9 cellular contexts compared by ENCODE assay signal in genomic region chr2:100924520-100925451, GRCh38.
DNase-seq lines count a peak whose midpoint lies in the region; ATAC-seq and TF ChIP-seq lines count a peak whose summit lies in the region.
"Had no signal": no experiment of that assay in that cellular context is flagged by ENCODE, and none has a peak within 500 bp of the region (broad histone marks: within the 10 kb centered on the region; RNA-seq: fewer than 3 reads in every experiment).

No MANE protein-coding gene starts in this region.

- peak; percentile 43 for DNase-seq in activated CD4-positive, alpha-beta T cell treated with anti-CD3 and anti-CD28 coated beads for 36 hours
- no peak for DNase-seq in activated CD4-positive, alpha-beta T cell treated with anti-CD3 and anti-CD28 coated beads for 1 hour
- peak; percentile 64 for DNase-seq in M059J (ENCODE audit: low read depth)
- DNase-seq in brain microvascular endothelial cell, result peak; percentile 85
- peak; percentile 82 for DNase-seq in mesenchymal stem cell
- no peak for DNase-seq in vagina (ENCODE audit: extremely low spot score in 2 of 2)
- DNase-seq in NCI-H2029 treated with DMSO at 0.1 percent for 48 hours (lab: John Stamatoyannopoulos, UW), result no peak
- DNase-seq in NCI-H2196 (lab: John Stamatoyannopoulos, UW; ENCODE audit: unreplicated experiment), result no peak

- no peaks in the 10 kb centered on the region for H3K27me3 ChIP-seq in brain microvascular endothelial cell (replicated peaks)
- no peaks in the 10 kb centered on the region for H3K27me3 ChIP-seq in mesenchymal stem cell (ENCODE audit: control insufficient read depth in 1 of 2, insufficient read depth in 1 of 2, low read length in 2 of 2)
- H3K27me3 ChIP-seq in vagina, result no peaks in the 10 kb centered on the region
- H3K27me3 ChIP-seq: BLaER1 treated with 17β-estradiol and CSF1 and Interleukin-3, amounts not matched to agents 10 nM and 100 nM had no signal

- H3K27ac ChIP-seq in brain microvascular endothelial cell, result peak overlapping the region; percentile 79
- no peak overlapping the region for H3K27ac ChIP-seq in mesenchymal stem cell (ENCODE audit: low read length, poor library complexity, severe bottlenecking)
- peak overlapping the region; percentile 71 for H3K27ac ChIP-seq in vagina
- H3K27ac ChIP-seq: BLaER1 treated with 17β-estradiol and CSF1 and Interleukin-3, amounts not matched to agents 10 nM and 100 nM had no signal

- H3K4me3 Mint-ChIP-seq in activated CD4-positive, alpha-beta T cell treated with anti-CD3 and anti-CD28 coated beads for 36 hours, result peak overlapping the region; percentile 32

- peak overlapping the region; percentile 9 for H2BK15ac ChIP-seq in mesenchymal stem cell (ENCODE audit: low read depth, poor library complexity, severe bottlenecking)

- peak overlapping the region in 1 of 2 experiments; percentile 54 for H3K4ac ChIP-seq in mesenchymal stem cell (ENCODE audit: low read depth in 1 of 2, low read length in 2 of 2)

- H3K9me3 Mint-ChIP-seq in activated CD4-positive, alpha-beta T cell treated with anti-CD3 and anti-CD28 coated beads for 36 hours (ENCODE audit: low read depth), result no peaks in the 10 kb centered on the region

- WGBS in mesenchymal stem cell, result 82% methylated on average over 21 of the region's 21 CpGs

- H3K23ac ChIP-seq in mesenchymal stem cell (ENCODE audit: low read length in 2 of 2), result no peak overlapping the region

- TF ChIP-seq CTCF in brain microvascular endothelial cell (IDR thresholded peaks at IDR 0.05; ENCODE audit: low read depth, low read length, missing control alignments), result no peak
- no peak for TF ChIP-seq CTCF in vagina (IDR thresholded peaks at IDR 0.05)

- H2BK5ac ChIP-seq in mesenchymal stem cell (ENCODE audit: low read depth, low read length, poor library complexity, severe bottlenecking), result no peak overlapping the region

- no peaks in the 10 kb centered on the region for H3K27me3 Mint-ChIP-seq in activated CD4-positive, alpha-beta T cell treated with anti-CD3 and anti-CD28 coated beads for 36 hours

- peak overlapping the region; percentile 57 for H3K9ac ChIP-seq in mesenchymal stem cell (ENCODE audit: low read length)
- H3K9ac ChIP-seq: BLaER1 treated with 17β-estradiol and CSF1 and Interleukin-3, amounts not matched to agents 10 nM and 100 nM had no signal

- H2AK5ac ChIP-seq in mesenchymal stem cell (ENCODE audit: low read length, severe bottlenecking), result no peak overlapping the region

- H3K9me3 ChIP-seq in mesenchymal stem cell (ENCODE audit: control insufficient read depth, low read length) (no peaks in the 10 kb centered on the region), vagina (no peaks in the 10 kb centered on the region)

- peak overlapping the region; percentile 83 for H4K8ac ChIP-seq in mesenchymal stem cell (ENCODE audit: low read length)

- peaks cover 2% of the 10 kb centered on the region for H3K4me1 ChIP-seq in mesenchymal stem cell (ENCODE audit: control insufficient read depth, insufficient read depth, low read depth, low read length)
- no peaks in the 10 kb centered on the region for H3K4me1 ChIP-seq in vagina
- H3K4me1 ChIP-seq: BLaER1 treated with 17β-estradiol and CSF1 and Interleukin-3, amounts not matched to agents 10 nM and 100 nM had no signal

- H3K36me3 ChIP-seq in brain microvascular endothelial cell (replicated peaks) (peaks cover 15% of the 10 kb centered on the region), mesenchymal stem cell (ENCODE audit: control insufficient read depth in 1 of 2, insufficient read depth in 2 of 2, low read depth in 1 of 2, low read length in 2 of 2) (peaks cover 0 to 12% of the 10 kb centered on the region in 2 experiments), vagina (no peaks in the 10 kb centered on the region)
- H3K36me3 ChIP-seq: BLaER1 treated with 17β-estradiol and CSF1 and Interleukin-3, amounts not matched to agents 10 nM and 100 nM had no signal

- no peak overlapping the region for H4K91ac ChIP-seq in mesenchymal stem cell (ENCODE audit: low read length)

- H3K14ac ChIP-seq in mesenchymal stem cell (ENCODE audit: low read length in 2 of 2), result peak overlapping the region in 1 of 2 experiments; percentile 84

- peaks cover 7% of the 10 kb centered on the region for H3K4me1 Mint-ChIP-seq in activated CD4-positive, alpha-beta T cell treated with anti-CD3 and anti-CD28 coated beads for 36 hours

- H3K36me3 Mint-ChIP-seq in activated CD4-positive, alpha-beta T cell treated with anti-CD3 and anti-CD28 coated beads for 36 hours (ENCODE audit: low read depth), result peaks cover 9% of the 10 kb centered on the region

- peak overlapping the region; percentile 46 to 76 for H3K18ac ChIP-seq in mesenchymal stem cell (ENCODE audit: low read depth in 1 of 2, low read length in 2 of 2)

- no peak overlapping the region for H2BK120ac ChIP-seq in mesenchymal stem cell (ENCODE audit: low read depth, low read length)

- in situ Hi-C loops in brain microvascular endothelial cell (cut with HindIII; ENCODE audit: low pct_ligation_motif_present, low sequenced_read_pairs), result no loop called here

- H3K4me2 ChIP-seq in mesenchymal stem cell (ENCODE audit: low read length, poor library complexity, severe bottlenecking), result no peak overlapping the region
- H3K4me2 ChIP-seq: BLaER1 treated with 17β-estradiol and CSF1 and Interleukin-3, amounts not matched to agents 10 nM and 100 nM had no signal

- no peak overlapping the region for H2AFZ ChIP-seq in mesenchymal stem cell (ENCODE audit: low read depth, low read length)

- POLR2A ChIA-PET in activated CD4-positive, alpha-beta T cell treated with anti-CD3 and anti-CD28 coated beads for 36 hours (lab: Charles Lee), result interaction anchor here (0.7 to 0.8 kb wide), 2 partner anchors 77 to 187 kb away, joined by 4 to 6 read pairs; no protein-coding TSS in a partner anchor

- TF ChIP-seq POLR2A in vagina (IDR thresholded peaks at IDR 0.05), result no peak

- peak; percentile 91 for ATAC-seq in activated CD4-positive, alpha-beta T cell treated with anti-CD3 and anti-CD28 coated beads for 36 hours

- H3K79me1 ChIP-seq in mesenchymal stem cell (replicated peaks; ENCODE audit: low read length, poor library complexity, severe bottlenecking), result no peaks in the 10 kb centered on the region

- no peak overlapping the region for H3K4me3 ChIP-seq in brain microvascular endothelial cell (ENCODE audit: low read depth, low read length)
- H3K4me3 ChIP-seq in mesenchymal stem cell (ENCODE audit: insufficient read depth in 1 of 2, low read depth in 1 of 2, low read length in 2 of 2), result peak overlapping the region in 1 of 2 experiments; percentile 70
- peak overlapping the region; percentile 5 to 13 for H3K4me3 ChIP-seq in vagina
- H3K4me3 ChIP-seq: BLaER1 treated with 17β-estradiol and CSF1 and Interleukin-3, amounts not matched to agents 10 nM and 100 nM had no signal

- intact Hi-C loops in activated CD4-positive, alpha-beta T cell treated with anti-CD3 and anti-CD28 coated beads for 36 hours (cut with DNase I, micrococcal nuclease), result no loop called here
- intact Hi-C loops in vagina (cut with DNase I), result no loop called here

- CTCF ChIA-PET in activated CD4-positive, alpha-beta T cell treated with anti-CD3 and anti-CD28 coated beads for 36 hours (lab: Charles Lee), result interaction anchor here (0.6 to 1.0 kb wide), 2 partner anchors 11 to 1548 kb away, joined by 3 read pairs; partner anchors contain the start of gene SLC9A4

- H3K27ac Mint-ChIP-seq in activated CD4-positive, alpha-beta T cell treated with anti-CD3 and anti-CD28 coated beads for 36 hours, result peak overlapping the region; percentile 76

- H2BK12ac ChIP-seq in mesenchymal stem cell (ENCODE audit: low read length in 2 of 2), result peak overlapping the region in 1 of 2 experiments; percentile 47

Comparison
In these comparisons a context has a peak if more than half of its experiments do, and no peak if none do; other contexts are left out.
1. DNase-seq: peak in activated CD4-positive, alpha-beta T cell treated with anti-CD3 and anti-CD28 coated beads for 36 hours (single experiment), M059J (single experiment), brain microvascular endothelial cell (single experiment) and mesenchymal stem cell (single experiment); none in activated CD4-positive, alpha-beta T cell treated with anti-CD3 and anti-CD28 coated beads for 1 hour (single experiment), vagina (0 of 2), NCI-H2029 treated with DMSO at 0.1 percent for 48 hours (single experiment) and NCI-H2196 (single experiment).